11 cellular contexts compared by ENCODE assay signal in genomic region chr11:69014084-69014935, GRCh38. TPM values are rescaled to one million over a fixed set of nuclear protein-coding genes. Genes with fewer than 3 reads are reported as not detected.
A peak's percentile ranks its signal among the peaks of the same experiment; 100 is the strongest.
DNase-seq lines count a peak whose midpoint lies in the region; ATAC-seq and TF ChIP-seq lines count a peak whose summit lies in the region.
"Had no signal": no experiment of that assay in that cellular context is flagged by ENCODE, and none has a peak within 500 bp of the region (broad histone marks: within the 10 kb centered on the region; RNA-seq: fewer than 3 reads in every experiment).

No MANE protein-coding gene starts in this region.

- H3K4me1 ChIP-seq in esophagus (ENCODE audit: control insufficient read depth in 2 of 2, insufficient read depth in 2 of 2, low read length in 1 of 2) (peaks cover 8 to 17% of the 10 kb centered on the region in 2 donors), vagina (peaks cover 43% of the 10 kb centered on the region)
- H3K4me1 ChIP-seq: parathyroid adenoma had no signal

- WGBS in esophagus, 2 donors = 47 to 52% methylated on average over 30 of the region's 30 CpGs

- H3K27ac ChIP-seq in esophagus (ENCODE audit: low read depth in 2 of 2, low read length in 1 of 2) (peak overlapping the region; percentile 80 to 84), vagina (peak overlapping the region; percentile 95)
- H3K27ac ChIP-seq: HL-60, parathyroid adenoma had no signal

- H3K9me3 ChIP-seq in esophagus (ENCODE audit: control insufficient read depth in 2 of 2, insufficient read depth in 1 of 2, low read depth in 1 of 2, low read length in 1 of 2) (peaks cover 0 to 2% of the 10 kb centered on the region in 2 donors), vagina (no peaks in the 10 kb centered on the region)

- H3K36me3 ChIP-seq in esophagus (ENCODE audit: control insufficient read depth in 2 of 2, insufficient read depth in 2 of 2, low read length in 1 of 2) = no peaks in the 10 kb centered on the region
- no peaks in the 10 kb centered on the region for H3K36me3 ChIP-seq in vagina

- TF ChIP-seq CTCF in vagina (IDR thresholded peaks at IDR 0.05) = no peak

- TF ChIP-seq POLR2A in vagina (IDR thresholded peaks at IDR 0.05) = no peak
- no peak for TF ChIP-seq POLR2A in GM18505 (IDR thresholded peaks at IDR 0.05; ENCODE audit: borderline replicate concordance, extremely low read depth, insufficient read depth, insufficient read length)

- no peaks in the 10 kb centered on the region for H3K27me3 ChIP-seq in esophagus (ENCODE audit: control insufficient read depth in 1 of 2, insufficient read depth in 2 of 2, low read length in 2 of 2)
- no peaks in the 10 kb centered on the region for H3K27me3 ChIP-seq in vagina

- ATAC-seq in GM18505 (IDR thresholded peaks at IDR 0.05; ENCODE audit: unreplicated experiment) (no peak), GM18502 (IDR thresholded peaks at IDR 0.05; ENCODE audit: poor library complexity, unreplicated experiment) (no peak)

- intact Hi-C loops in vagina (cut with DNase I) = loop anchor here (5.0 kb wide), 2 partner anchors 33 to 73 kb away; partner anchors contain the start of gene TPCN2

- DNase-seq in NCI-H82 (lab: John Stamatoyannopoulos, UW) (peak; percentile 73), NCI-H82 treated with DMSO at 0.1 percent for 48 hours (lab: John Stamatoyannopoulos, UW; ENCODE audit: unreplicated experiment) (no peak), mucosa of gallbladder (ENCODE audit: low spot score) (peak; percentile 66), vagina (ENCODE audit: extremely low spot score in 2 of 2) (no peak), activated gamma-delta T cell treated with Interleukin-2 at 50 U/mL for 16 hours (no peak)
- DNase-seq: activated naive CD4-positive, alpha-beta T cell treated with Interleukin-2 at 50 U/mL for 16 hours had no signal

- peak overlapping the region in 1 of 2 donors; percentile 13 for H3K4me3 ChIP-seq in esophagus (ENCODE audit: low read depth in 1 of 2, low read length in 2 of 2)
- peak overlapping the region; percentile 62 to 63 for H3K4me3 ChIP-seq in vagina

RNA-seq across cellular contexts. Expression of gene MRGPRF, which starts 1.3 kb away (rescaled TPM):
- 10 to 100 TPM in 1 of 2 donors, 1 to 10 TPM in 1; 5.3 to 14.7 TPM for polyA plus RNA-seq in esophagus
- total RNA-seq in mucosa of gallbladder (43.8 TPM), vagina (84.5 TPM)

RNA-seq across cellular contexts. Expression of gene MRGPRD, which starts 33.5 kb away (rescaled TPM):
- polyA plus RNA-seq in esophagus = not detected
- total RNA-seq in mucosa of gallbladder = not detected
- total RNA-seq in vagina = not detected

RNA-seq across cellular contexts. Expression of gene TPCN2, which starts 34.4 kb away (rescaled TPM):
- 10 to 100 TPM in 1 of 2 donors, 1 to 10 TPM in 1; 6.5 to 12.1 TPM for polyA plus RNA-seq in esophagus
- 29.1 TPM for total RNA-seq in mucosa of gallbladder
- total RNA-seq in vagina = 21.1 TPM

Comparison
In these comparisons a context has a peak if more than half of its experiments do, and no peak if none do; other contexts are left out.
1. DNase-seq: peak in NCI-H82 (single experiment) and mucosa of gallbladder (single experiment); none in NCI-H82 treated with DMSO at 0.1 percent for 48 hours (single experiment), vagina (0 of 2) and activated gamma-delta T cell treated with Interleukin-2 at 50 U/mL for 16 hours (single experiment).